ENCODE assay signal across 1 cellular context in genomic region chr7:15463801-15464761, GRCh38.
TF ChIP-seq lines count a peak whose summit lies in the region.

No MANE protein-coding gene starts in this region.

TF ChIP-seq in WTC11, 78 proteins besides CTCF, POLR2A, EP300 and RAD21 (continued from another document):
- TF ChIP-seq, protein P1, sequence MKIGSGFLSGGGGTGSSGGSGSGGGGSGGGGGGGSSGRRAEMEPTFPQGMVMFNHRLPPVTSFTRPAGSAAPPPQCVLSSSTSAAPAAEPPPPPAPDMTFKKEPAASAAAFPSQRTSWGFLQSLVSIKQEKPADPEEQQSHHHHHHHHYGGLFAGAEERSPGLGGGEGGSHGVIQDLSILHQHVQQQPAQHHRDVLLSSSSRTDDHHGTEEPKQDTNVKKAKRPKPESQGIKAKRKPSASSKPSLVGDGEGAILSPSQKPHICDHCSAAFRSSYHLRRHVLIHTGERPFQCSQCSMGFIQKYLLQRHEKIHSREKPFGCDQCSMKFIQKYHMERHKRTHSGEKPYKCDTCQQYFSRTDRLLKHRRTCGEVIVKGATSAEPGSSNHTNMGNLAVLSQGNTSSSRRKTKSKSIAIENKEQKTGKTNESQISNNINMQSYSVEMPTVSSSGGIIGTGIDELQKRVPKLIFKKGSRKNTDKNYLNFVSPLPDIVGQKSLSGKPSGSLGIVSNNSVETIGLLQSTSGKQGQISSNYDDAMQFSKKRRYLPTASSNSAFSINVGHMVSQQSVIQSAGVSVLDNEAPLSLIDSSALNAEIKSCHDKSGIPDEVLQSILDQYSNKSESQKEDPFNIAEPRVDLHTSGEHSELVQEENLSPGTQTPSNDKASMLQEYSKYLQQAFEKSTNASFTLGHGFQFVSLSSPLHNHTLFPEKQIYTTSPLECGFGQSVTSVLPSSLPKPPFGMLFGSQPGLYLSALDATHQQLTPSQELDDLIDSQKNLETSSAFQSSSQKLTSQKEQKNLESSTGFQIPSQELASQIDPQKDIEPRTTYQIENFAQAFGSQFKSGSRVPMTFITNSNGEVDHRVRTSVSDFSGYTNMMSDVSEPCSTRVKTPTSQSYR (CRISPR knock-in tag; IDR thresholded peaks at IDR 0.05): no peak
- no peak for TF ChIP-seq MYBL2 (CRISPR knock-in tag; IDR thresholded peaks at IDR 0.05)
- no peak for TF ChIP-seq HMGA2 (CRISPR knock-in tag; IDR thresholded peaks at IDR 0.05)
- no peak for TF ChIP-seq TEAD4 (CRISPR knock-in tag; IDR thresholded peaks at IDR 0.05)
- no peak for TF ChIP-seq JAZF1 (CRISPR knock-in tag; IDR thresholded peaks at IDR 0.05)
- no peak for TF ChIP-seq ZNF121 (CRISPR knock-in tag; IDR thresholded peaks at IDR 0.05)
